8 cellular contexts compared by ENCODE assay signal in genomic region chrX:72572248-72573157, GRCh38. TPM values are rescaled to one million over a fixed set of nuclear protein-coding genes. Genes with fewer than 3 reads are reported as not detected.
A peak's percentile ranks its signal among the peaks of the same experiment; 100 is the strongest.
DNase-seq lines count a peak whose midpoint lies in the region; ATAC-seq and TF ChIP-seq lines count a peak whose summit lies in the region.

Gene HDAC8, minus strand, starts transcription at chrX:72572843. Its CDS starts 82 bp downstream, at chrX:72572761.

- no peaks in the 10 kb centered on the region for H3K9me3 Mint-ChIP-seq in natural killer cell treated with Interleukin-12 subunit alpha and Interleukin-12 subunit beta and Interleukin-15 and Interleukin-18, amount 100 ng/mL, for 72 hours

- H3K36me3 ChIP-seq in Karpas-422 (ENCODE audit: insufficient read depth, low read length) (no peaks in the 10 kb centered on the region), Peyer's patch (peaks cover 0 to 3% (median 0%) of the 10 kb centered on the region in 3 donors), thymus (ENCODE audit: control insufficient read depth, insufficient read depth) (peaks cover 4% of the 10 kb centered on the region)

- no peak for TF ChIP-seq CTCF in Peyer's patch (IDR thresholded peaks at IDR 0.05)

- H3K9ac ChIP-seq in Karpas-422 (ENCODE audit: low read length), result peak within 1 kb of the TSS; percentile 78

- peaks cover 11 to 13% of the 10 kb centered on the region in 2 donors for H3K27me3 Mint-ChIP-seq in natural killer cell treated with Interleukin-12 subunit alpha and Interleukin-12 subunit beta and Interleukin-15 and Interleukin-18, amount 100 ng/mL, for 72 hours

- no peaks in the 10 kb centered on the region for H3K9me2 ChIP-seq in Karpas-422 (replicated peaks; ENCODE audit: insufficient read depth, low read length)

- WGBS in thymus, result under 1% methylated on average over 36 of the region's 36 CpGs

- peak within 1 kb of the TSS; percentile 97 for H3K4me3 Mint-ChIP-seq in natural killer cell treated with Interleukin-12 subunit alpha and Interleukin-12 subunit beta and Interleukin-15 and Interleukin-18, amount 100 ng/mL, for 72 hours

- no peak within 1 kb of the TSS for H3K27ac ChIP-seq in Karpas-422 (ENCODE audit: low read length)
- H3K27ac ChIP-seq in Peyer's patch, result peak within 1 kb of the TSS; percentile 48 to 67 (median 64)
- no peak within 1 kb of the TSS for H3K27ac ChIP-seq in thymus (ENCODE audit: low read depth)

- peak; percentile 87 for DNase-seq in G401 (ENCODE audit: low spot score)
- peak; percentile 74 for DNase-seq in H4 (ENCODE audit: low spot score)
- DNase-seq in Karpas-422, result peak; percentile 89
- peak; percentile 57 to 73 (median 57) for DNase-seq in Peyer's patch
- DNase-seq in activated effector memory CD4-positive, alpha-beta T cell treated with Interleukin-2 at 50 U/mL for 16 hours, result peak; percentile 6
- DNase-seq in fibroblast of the conjunctiva (ENCODE audit: low read depth), result peak; percentile 65
- peak; percentile 62 for DNase-seq in natural killer cell treated with Interleukin-12 subunit alpha and Interleukin-12 subunit beta and Interleukin-15 and Interleukin-18, amount 100 ng/mL, for 72 hours (ENCODE audit: low spot score)

- peak; percentile 90 to 92 for ATAC-seq in natural killer cell treated with Interleukin-12 subunit alpha and Interleukin-12 subunit beta and Interleukin-15 and Interleukin-18, amount 100 ng/mL, for 72 hours

- H3K4me1 ChIP-seq in Karpas-422 (ENCODE audit: low read length) (peaks cover 8% of the 10 kb centered on the region), Peyer's patch (no peaks in the 10 kb centered on the region), thymus (ENCODE audit: control insufficient read depth, insufficient read depth, low read length) (no peaks in the 10 kb centered on the region)

- peaks cover 0 to 7% of the 10 kb centered on the region in 2 donors for H3K4me1 Mint-ChIP-seq in natural killer cell treated with Interleukin-12 subunit alpha and Interleukin-12 subunit beta and Interleukin-15 and Interleukin-18, amount 100 ng/mL, for 72 hours (ENCODE audit: low read depth in 2 of 2)

- H3K9me3 ChIP-seq in Karpas-422 (ENCODE audit: low read length) (no peaks in the 10 kb centered on the region), Peyer's patch (no peaks in the 10 kb centered on the region), thymus (ENCODE audit: control insufficient read depth) (no peaks in the 10 kb centered on the region)

- peak within 1 kb of the TSS; percentile 79 for H3K4me3 ChIP-seq in Karpas-422 (ENCODE audit: low read length)
- H3K4me3 ChIP-seq in Peyer's patch, result peak within 1 kb of the TSS; percentile 49 to 71 (median 64)
- H3K4me3 ChIP-seq in thymus (ENCODE audit: low read length), result peak within 1 kb of the TSS; percentile 61

- H3K27me3 ChIP-seq in Karpas-422 (ENCODE audit: low read length), result no peaks in the 10 kb centered on the region
- H3K27me3 ChIP-seq in Peyer's patch, result no peaks in the 10 kb centered on the region
- no peaks in the 10 kb centered on the region for H3K27me3 ChIP-seq in thymus (ENCODE audit: control insufficient read depth, insufficient read depth)

- peak within 1 kb of the TSS; percentile 87 for H3K4me2 ChIP-seq in Karpas-422 (ENCODE audit: low read depth, low read length, poor library complexity, severe bottlenecking)

- peaks cover 13% of the 10 kb centered on the region for H3K79me2 ChIP-seq in Karpas-422 (ENCODE audit: low read length)

- H2AFZ ChIP-seq in Karpas-422 (ENCODE audit: low read length), result peak within 1 kb of the TSS; percentile 81; the same call in 1 of the 2 replicates

- in situ Hi-C loops in G401 (cut with HindIII; ENCODE audit: low sequenced_read_pairs), result no loop called here

- peaks cover 4% of the 10 kb centered on the region for H3K36me3 Mint-ChIP-seq in natural killer cell treated with Interleukin-12 subunit alpha and Interleukin-12 subunit beta and Interleukin-15 and Interleukin-18, amount 100 ng/mL, for 72 hours

- no peaks in the 10 kb centered on the region for H4K20me1 ChIP-seq in Karpas-422 (ENCODE audit: insufficient read depth, low read depth, low read length)

- TF ChIP-seq POLR2A in Peyer's patch (IDR thresholded peaks at IDR 0.05), result no peak

- H3K27ac Mint-ChIP-seq in natural killer cell treated with Interleukin-12 subunit alpha and Interleukin-12 subunit beta and Interleukin-15 and Interleukin-18, amount 100 ng/mL, for 72 hours, result peak within 1 kb of the TSS; percentile 83 to 90

RNA-seq across cellular contexts. Expression of gene HDAC8, which starts in this region (rescaled TPM):
- total RNA-seq in G401 (2014; rRNA removed; shearing (Covaris generic)), result 23.3 and 47.9 TPM in 2 replicates
- 42.8 and 59.8 TPM in 2 replicates for total RNA-seq in H4 (2014; rRNA removed; shearing (Covaris generic))
- 25.6 and 26.8 TPM in 2 replicates for total RNA-seq in Karpas-422 (2014; rRNA removed; shearing (Covaris generic); ENCODE audit: low replicate concordance)
- total RNA-seq in Peyer's patch, result 10 to 100 TPM; 24.2 to 48.9 (median 46.0) TPM
- 10 to 100 TPM; 31.5 to 46.8 TPM for total RNA-seq in natural killer cell treated with Interleukin-12 subunit alpha and Interleukin-12 subunit beta and Interleukin-15 and Interleukin-18, amount 100 ng/mL, for 72 hours
- 27.1 TPM for polyA plus RNA-seq in thymus

Comparison
In these comparisons a context has a peak if more than half of its experiments do, and no peak if none do; other contexts are left out.
1. DNase-seq: peak in every context shown above with its lines; median percentile 89 in Karpas-422; 87 in G401; 74 in H4; 65 in fibroblast of the conjunctiva; 62 in natural killer cell treated with Interleukin-12 subunit alpha and Interleukin-12 subunit beta and Interleukin-15 and Interleukin-18, amount 100 ng/mL, for 72 hours; 57 in Peyer's patch; 6 in activated effector memory CD4-positive, alpha-beta T cell treated with Interleukin-2 at 50 U/mL for 16 hours.
2. H3K27ac ChIP-seq: peak in Peyer's patch (4 of 4); none in Karpas-422 (single experiment) and thymus (single experiment).
3. Peak in every context shown above with its lines, with median percentiles within 50 percentile points of each other: H3K4me3 ChIP-seq.